In the genomic region with DNA sequence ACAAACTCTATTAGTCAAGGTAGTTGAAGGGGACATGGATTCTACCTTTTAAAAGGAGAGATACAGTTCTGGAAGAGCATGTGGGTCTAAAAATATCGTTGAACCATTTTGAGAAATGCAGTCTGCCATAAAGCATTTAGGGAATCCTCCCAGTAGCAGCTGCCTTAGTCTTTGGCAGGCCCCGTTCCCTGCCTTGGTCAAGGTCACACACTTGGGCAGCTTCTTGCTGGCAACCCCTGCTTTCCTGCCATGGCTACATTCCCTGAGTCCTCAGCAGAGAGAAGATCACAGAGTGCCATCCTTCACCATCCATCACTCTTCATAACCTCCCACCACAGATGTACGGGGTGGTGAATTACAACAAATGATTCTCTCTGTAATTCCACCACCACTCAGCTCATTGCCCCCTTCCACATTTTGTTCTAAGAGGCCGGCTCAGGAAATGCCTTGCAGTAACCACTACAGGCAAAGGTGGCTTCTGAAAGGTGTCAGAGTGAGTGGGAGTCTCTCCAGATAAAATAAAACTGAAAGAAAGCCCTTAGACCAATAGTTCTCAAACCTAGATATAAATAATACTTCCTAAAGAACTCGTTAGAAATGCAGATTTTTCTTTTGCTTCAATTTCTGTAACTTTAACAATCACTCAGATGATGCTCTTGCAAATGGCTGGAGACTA, we compare ENCODE assay signal across 19 cellular contexts.
DNase-seq lines count a peak whose midpoint lies in the region; ATAC-seq and TF ChIP-seq lines count a peak whose summit lies in the region.
"Had no signal": no experiment of that assay in that cellular context is flagged by ENCODE, and none has a peak within 500 bp of the region (broad histone marks: within the 10 kb centered on the region; RNA-seq: fewer than 3 reads in every experiment).

No MANE protein-coding gene starts in this region.

- H3K9me3 ChIP-seq in right atrium auricular region: no peaks in the 10 kb centered on the region
- H3K9me3 ChIP-seq in adrenal gland (replicated peaks in 1 of 3): no peaks in the 10 kb centered on the region
- no peaks in the 10 kb centered on the region for H3K9me3 ChIP-seq in skeletal muscle tissue (ENCODE audit: control insufficient read depth in 3 of 3, low read length in 3 of 3)
- no peaks in the 10 kb centered on the region for H3K9me3 ChIP-seq in mucosa of descending colon
- no peaks in the 10 kb centered on the region for H3K9me3 ChIP-seq in vagina
- H3K9me3 ChIP-seq: BE2C had no signal

- H3K4me1 ChIP-seq in right atrium auricular region (no peaks in the 10 kb centered on the region), adrenal gland (replicated peaks in 1 of 2) (no peaks in the 10 kb centered on the region), skeletal muscle tissue (ENCODE audit: control insufficient read depth in 3 of 3, insufficient read depth in 3 of 3, low read length in 3 of 3) (peaks cover 26 to 32% (median 27%) of the 10 kb centered on the region in 3 donors), mucosa of descending colon (ENCODE audit: low read depth) (no peaks in the 10 kb centered on the region), vagina (peaks cover 15% of the 10 kb centered on the region)
- H3K4me1 ChIP-seq: BE2C had no signal

- H3K36me3 ChIP-seq in right atrium auricular region (no peaks in the 10 kb centered on the region), adrenal gland (replicated peaks in 1 of 2) (no peaks in the 10 kb centered on the region), skeletal muscle tissue (ENCODE audit: control insufficient read depth in 3 of 3, insufficient read depth in 3 of 3, low read length in 3 of 3) (no peaks in the 10 kb centered on the region), mucosa of descending colon (ENCODE audit: low read depth) (no peaks in the 10 kb centered on the region), vagina (no peaks in the 10 kb centered on the region)
- H3K36me3 ChIP-seq: BE2C had no signal

- H3K4me3 ChIP-seq in right atrium auricular region: no peak overlapping the region
- H3K4me3 ChIP-seq in adrenal gland: no peak overlapping the region
- H3K4me3 ChIP-seq in skeletal muscle tissue (ENCODE audit: low read length in 3 of 3): no peak overlapping the region
- no peak overlapping the region for H3K4me3 ChIP-seq in mucosa of descending colon
- no peak overlapping the region for H3K4me3 ChIP-seq in vagina
- H3K4me3 ChIP-seq: K562, PC-9, SK-N-MC had no signal

- ATAC-seq in Right ventricle myocardium superior (ENCODE audit: poor library complexity) (peak; percentile 84), mucosa of descending colon (no peak)
- ATAC-seq: K562 had no signal

- TF ChIP-seq CTCF in right atrium auricular region (IDR thresholded peaks at IDR 0.05): no peak
- no peak for TF ChIP-seq CTCF in adrenal gland (IDR thresholded peaks at IDR 0.05)
- no peak for TF ChIP-seq CTCF in mucosa of descending colon (IDR thresholded peaks at IDR 0.05)
- TF ChIP-seq CTCF in vagina (IDR thresholded peaks at IDR 0.05): no peak

- TF ChIP-seq POLR2A in adrenal gland (IDR thresholded peaks at IDR 0.05): no peak
- TF ChIP-seq POLR2A in vagina (IDR thresholded peaks at IDR 0.05): no peak

- DNase-seq in Right ventricle myocardium superior: no peak
- DNase-seq in right atrium auricular region (ENCODE audit: low spot score): no peak
- peak in 5 of 7 donors; percentile 31 to 58 (median 46) for DNase-seq in adrenal gland
- peak; percentile 34 for DNase-seq in left kidney (ENCODE audit: low read depth, low spot score)
- no peak for DNase-seq in mucosa of descending colon
- DNase-seq in NCI-H524 (lab: John Stamatoyannopoulos, UW): no peak
- DNase-seq in vagina (ENCODE audit: extremely low spot score in 2 of 2): no peak
- DNase-seq: 8988T; BE2C; CD4-positive, alpha-beta T cell; H9; NCI-H1417 treated with DMSO at 0.1 percent for 48 hours; NCI-H1930; NCI-H446; NCI-H748 treated with DMSO at 0.1 percent for 48 hours; PC-9 had no signal

- no peak overlapping the region for H3K27ac ChIP-seq in right atrium auricular region
- H3K27ac ChIP-seq in adrenal gland: no peak overlapping the region
- peak overlapping the region; percentile 94 for H3K27ac ChIP-seq in skeletal muscle tissue (ENCODE audit: low read depth, low read length)
- H3K27ac ChIP-seq in vagina: no peak overlapping the region
- H3K27ac ChIP-seq: PC-9, SK-N-MC had no signal

- 53 to 62% (median 58%) methylated on average over 5 of the region's 5 CpGs for WGBS in adrenal gland, 4 donors

- intact Hi-C loops in Right ventricle myocardium superior (cut with DNase I): no loop called here
- intact Hi-C loops in adrenal gland (cut with DNase I): no loop called here
- intact Hi-C loops in mucosa of descending colon (cut with DNase I, micrococcal nuclease): no loop called here
- intact Hi-C loops in vagina (cut with DNase I): no loop called here

- H3K27me3 ChIP-seq in right atrium auricular region (no peaks in the 10 kb centered on the region), adrenal gland (no peaks in the 10 kb centered on the region), skeletal muscle tissue (ENCODE audit: control insufficient read depth in 3 of 3, insufficient read depth in 3 of 3, low read length in 3 of 3) (no peaks in the 10 kb centered on the region), vagina (no peaks in the 10 kb centered on the region)
- H3K27me3 ChIP-seq: BE2C had no signal

- peak overlapping the region in 2 of 3 donors; percentile 42 to 52 for H3K9ac ChIP-seq in skeletal muscle tissue (ENCODE audit: low read depth in 1 of 3, low read length in 3 of 3)

Comparison
In these comparisons a context has a peak if more than half of its experiments do, and no peak if none do; other contexts are left out.
1. DNase-seq: peak in adrenal gland (5 of 7) and left kidney (single experiment); none in Right ventricle myocardium superior (single experiment), right atrium auricular region (single experiment), mucosa of descending colon (0 of 3), NCI-H524 (0 of 2) and vagina (0 of 2).